ENCODE assay signal across 22 cellular contexts in genomic region chr11:80925291-80925690, GRCh38.
DNase-seq lines count a peak whose midpoint lies in the region; ATAC-seq, FAIRE-seq and TF ChIP-seq lines count a peak whose summit lies in the region.
"Had no signal": no experiment of that assay in that cellular context is flagged by ENCODE, and none has a peak within 500 bp of the region (broad histone marks: within the 10 kb centered on the region; RNA-seq: fewer than 3 reads in every experiment).

No MANE protein-coding gene starts in this region.

- H3K18ac ChIP-seq in neuronal stem cell (ENCODE audit: low read length) = no peak overlapping the region

- no peak for FAIRE-seq in bronchial epithelial cell (lab: Jason Lieb, UNC)
- FAIRE-seq: A549, GM18507, H54 had no signal

- peak; percentile 23 to 39 for DNase-seq in cardiac muscle cell (ENCODE audit: low read depth in 1 of 2, low spot score in 1 of 2)
- DNase-seq in Right ventricle myocardium inferior (ENCODE audit: missing footprints) = no peak
- DNase-seq in OCI-M1 (lab: John Stamatoyannopoulos, UW) = peak; percentile 64
- DNase-seq in bronchial epithelial cell (ENCODE audit: low read depth) = peak; percentile 15
- no peak for DNase-seq in neuronal stem cell (ENCODE audit: low spot score)
- DNase-seq in putamen (ENCODE audit: low spot score) = no peak
- DNase-seq: CD4-positive, alpha-beta memory T cell; DMS153; GF-D8; KG1; NCI-H1092; NCI-H2081 treated with DMSO at 0.1 percent for 48 hours; NCI-H510A; NCI-H82 had no signal

- no peaks in the 10 kb centered on the region for H3K9me3 ChIP-seq in cardiac muscle cell (ENCODE audit: low read depth)
- H3K9me3 ChIP-seq in neuronal stem cell (replicated peaks in 1 of 2; ENCODE audit: control insufficient read depth in 2 of 2, insufficient read depth in 1 of 2, low read depth in 1 of 2, low read length in 2 of 2) = peaks cover 0 to 3% of the 10 kb centered on the region in 2 donors
- H3K9me3 ChIP-seq: A549, BLaER1, SJSA1 had no signal

- H3K27me3 ChIP-seq in cardiac muscle cell = no peaks in the 10 kb centered on the region
- no peaks in the 10 kb centered on the region for H3K27me3 ChIP-seq in bronchial epithelial cell (ENCODE audit: control insufficient read depth, insufficient read depth, low read length)
- H3K27me3 ChIP-seq in neuronal stem cell (ENCODE audit: control insufficient read depth in 3 of 3, insufficient read depth in 3 of 3, low read depth in 1 of 3, low read length in 3 of 3) = no peaks in the 10 kb centered on the region
- H3K27me3 ChIP-seq: BLaER1, SJSA1 had no signal

- H4K91ac ChIP-seq in neuronal stem cell (ENCODE audit: low read depth, low read length, poor library complexity) = no peak overlapping the region

- TF ChIP-seq CTCF in cardiac muscle cell (IDR thresholded peaks at IDR 0.05; ENCODE audit: low read depth, low read length) (no peak), bronchial epithelial cell (IDR thresholded peaks at IDR 0.05; ENCODE audit: insufficient read depth, low read length, severe bottlenecking) (no peak)

- no peak overlapping the region for H4K8ac ChIP-seq in neuronal stem cell (ENCODE audit: low read depth, low read length)

- no peaks in the 10 kb centered on the region for H3K79me1 ChIP-seq in neuronal stem cell (ENCODE audit: low read depth, low read length)

- no peak overlapping the region for H3K4me2 ChIP-seq in neuronal stem cell (ENCODE audit: insufficient read depth, low read length, poor library complexity, severe bottlenecking)
- H3K4me2 ChIP-seq: A549, BLaER1 had no signal

- no peak overlapping the region for H3K4ac ChIP-seq in neuronal stem cell (ENCODE audit: low read length)

- ATAC-seq in Right ventricle myocardium inferior = no peak
- no peak for ATAC-seq in HG03342 (IDR thresholded peaks at IDR 0.05; ENCODE audit: unreplicated experiment)
- ATAC-seq in GM18909 (IDR thresholded peaks at IDR 0.05; ENCODE audit: poor library complexity, unreplicated experiment) = no peak
- ATAC-seq: A549, Panc1 had no signal

- no peak overlapping the region for H2BK15ac ChIP-seq in neuronal stem cell (ENCODE audit: low read length)

- intact Hi-C loops in Right ventricle myocardium inferior (cut with DNase I) = no loop called here

- no peak overlapping the region for H3K4me3 ChIP-seq in cardiac muscle cell
- H3K4me3 ChIP-seq in bronchial epithelial cell (ENCODE audit: low read depth, low read length) = no peak overlapping the region
- no peak overlapping the region for H3K4me3 ChIP-seq in neuronal stem cell (ENCODE audit: low read length in 2 of 2)
- H3K4me3 ChIP-seq: A549, BLaER1, SJSA1 had no signal

- H3K9ac ChIP-seq in neuronal stem cell (ENCODE audit: low read depth, low read length, poor library complexity) = no peak overlapping the region
- H3K9ac ChIP-seq: BLaER1 had no signal

- no peak overlapping the region for H2BK12ac ChIP-seq in neuronal stem cell (ENCODE audit: low read length)

- WGBS in neuronal stem cell (ENCODE audit: extremely low coverage in 2 of 2, insufficient read length in 2 of 2, insufficient replicate concordance in 1 of 2), 2 donors = no CpG with 5 or more reads among the region's 4 CpGs

- H3K27ac ChIP-seq in cardiac muscle cell = no peak overlapping the region
- no peak overlapping the region for H3K27ac ChIP-seq in neuronal stem cell (replicated peaks; ENCODE audit: low read length)
- H3K27ac ChIP-seq: A549, BLaER1, SJSA1 had no signal

- H2BK120ac ChIP-seq in neuronal stem cell (ENCODE audit: low read depth, low read length) = no peak overlapping the region

- H3K14ac ChIP-seq in neuronal stem cell (ENCODE audit: low read length) = no peak overlapping the region

- H3K4me1 ChIP-seq in cardiac muscle cell (ENCODE audit: low read depth) (peaks cover 10% of the 10 kb centered on the region), neuronal stem cell (ENCODE audit: control insufficient read depth in 2 of 2, insufficient read depth in 1 of 2, low read depth in 1 of 2, low read length in 2 of 2) (no peaks in the 10 kb centered on the region)
- H3K4me1 ChIP-seq: A549, BLaER1, SJSA1 had no signal

- peak overlapping the region; percentile 42 for H2AFZ ChIP-seq in neuronal stem cell (ENCODE audit: low read length)

- no peaks in the 10 kb centered on the region for H3K36me3 ChIP-seq in cardiac muscle cell
- no peaks in the 10 kb centered on the region for H3K36me3 ChIP-seq in bronchial epithelial cell (ENCODE audit: control insufficient read depth, insufficient read depth, low read length)
- H3K36me3 ChIP-seq in neuronal stem cell (replicated peaks in 1 of 2; ENCODE audit: control insufficient read depth in 2 of 2, insufficient read depth in 2 of 2, low read length in 2 of 2) = no peaks in the 10 kb centered on the region
- H3K36me3 ChIP-seq: BLaER1, SJSA1 had no signal

- no peak overlapping the region for H2BK5ac ChIP-seq in neuronal stem cell (ENCODE audit: low read length)

- H2AK5ac ChIP-seq in neuronal stem cell (ENCODE audit: low read depth, low read length) = no peak overlapping the region

- no peak overlapping the region for H3K23ac ChIP-seq in neuronal stem cell (ENCODE audit: low read depth, low read length, poor library complexity)

Comparison
In these comparisons a context has a peak if more than half of its experiments do, and no peak if none do; other contexts are left out.
1. DNase-seq: peak in cardiac muscle cell (2 of 2), OCI-M1 (single experiment) and bronchial epithelial cell (single experiment); none in Right ventricle myocardium inferior (single experiment), neuronal stem cell (single experiment) and putamen (single experiment).